23 cellular contexts compared by ENCODE assay signal in genomic region chr18:41899535-41899934, GRCh38. TPM values are rescaled to one million over a fixed set of nuclear protein-coding genes. Genes with fewer than 3 reads are reported as not detected.
A peak's percentile ranks its signal among the peaks of the same experiment; 100 is the strongest.
DNase-seq lines count a peak whose midpoint lies in the region; ATAC-seq, FAIRE-seq and TF ChIP-seq lines count a peak whose summit lies in the region.
"Had no signal": no experiment of that assay in that cellular context is flagged by ENCODE, and none has a peak within 500 bp of the region (broad histone marks: within the 10 kb centered on the region; RNA-seq: fewer than 3 reads in every experiment).

No MANE protein-coding gene starts in this region.

- H2BK15ac ChIP-seq in H9 (ENCODE audit: low read depth, low read length) = no peak overlapping the region

- H4K5ac ChIP-seq in H9 (ENCODE audit: insufficient read length, low read depth, low read length) = no peak overlapping the region

- no CpG with 5 or more reads among the region's 2 CpGs for WGBS in H9 (ENCODE audit: extremely low coverage, insufficient read length, low lambda C conversion rate)

- no peak overlapping the region for H4K91ac ChIP-seq in H9 (ENCODE audit: insufficient read length, low read depth, low read length)

- H4K20me1 ChIP-seq in H9 (ENCODE audit: control insufficient read depth, insufficient read depth, insufficient read length) = no peaks in the 10 kb centered on the region

- H3K27me3 ChIP-seq in BE2C = no peaks in the 10 kb centered on the region
- H3K27me3 ChIP-seq in H9 (ENCODE audit: insufficient read depth, low read length) = no peaks in the 10 kb centered on the region
- H3K27me3 ChIP-seq in left lung = no peaks in the 10 kb centered on the region
- H3K27me3 ChIP-seq: transverse colon had no signal

- H3K23me2 ChIP-seq in H9 (ENCODE audit: insufficient read length, low read depth, low read length, poor library complexity, severe bottlenecking) = no peaks in the 10 kb centered on the region

- H3K56ac ChIP-seq in H9 (ENCODE audit: insufficient read length, low read depth, low read length) = no peak overlapping the region

- H2AFZ ChIP-seq in H9 (ENCODE audit: low read length) = no peak overlapping the region

- H3K4me2 ChIP-seq in H9 (ENCODE audit: insufficient read depth, insufficient read length, low read length) = no peak overlapping the region
- H3K4me2 ChIP-seq: KMS-11 had no signal

- TF ChIP-seq POLR2A in H54 (IDR thresholded peaks at IDR 0.05; ENCODE audit: low read depth, low read length) = no peak

- H2BK120ac ChIP-seq in H9 (ENCODE audit: low read depth, low read length, poor library complexity, severe bottlenecking) = no peak overlapping the region

- DNase-seq in BE2C (no peak), H9 (no peak), OCI-M1 (lab: John Stamatoyannopoulos, UW) (peak; percentile 22), epithelial cell of esophagus (ENCODE audit: low read depth) (peak; percentile 41), H54 (ENCODE audit: insufficient read length, low spot score) (no peak), left lung (no peak)
- DNase-seq: activated naive CD8-positive, alpha-beta T cell treated with anti-CD3 and anti-CD28 coated beads, Interleukin-2, amount 10 ng/mL, durations not matched to agents 7 days and 5 days; Calu3; dermis blood vessel endothelial cell; erythroblast; GF-D8; left colon; NCI-H1105 treated with DMSO at 0.1 percent for 48 hours; NCI-H2171 treated with DMSO at 0.1 percent for 48 hours; stimulated activated CD4-positive, alpha-beta T cell treated with anti-CD3 and anti-CD28 coated beads, Interleukin-2, amount 100 ng/mL, for 24 hours; stimulated activated naive CD4-positive, alpha-beta T cell treated with Interleukin-2 at 50 U/mL for 16 hours; transverse colon had no signal

- no peak overlapping the region for H4K8ac ChIP-seq in H9 (replicated peaks; ENCODE audit: insufficient read length, low read depth, low read length)

- no peaks in the 10 kb centered on the region for H3K9me3 ChIP-seq in BE2C
- peaks cover 7% of the 10 kb centered on the region for H3K9me3 ChIP-seq in H9 (ENCODE audit: control insufficient read depth, low read depth, low read length)
- no peaks in the 10 kb centered on the region for H3K9me3 ChIP-seq in left lung
- H3K9me3 ChIP-seq: prostate gland, transverse colon had no signal

- FAIRE-seq in H54 (lab: Jason Lieb, UNC) = no peak
- FAIRE-seq: GM12892 had no signal

- no peak overlapping the region for H3K18ac ChIP-seq in H9 (ENCODE audit: insufficient read length, low read depth, low read length)

- no peak overlapping the region for H2BK12ac ChIP-seq in H9 (ENCODE audit: insufficient read length, low read depth, low read length)

- intact Hi-C loops in left lung (cut with DNase I) = no loop called here

- H3K9me3 Mint-ChIP-seq in H9 = peaks cover 16 to 21% of the 10 kb centered on the region in 2 experiments
- H3K9me3 Mint-ChIP-seq: activated naive CD8-positive, alpha-beta T cell treated with anti-CD3 and anti-CD28 coated beads, Interleukin-2, amount 10 ng/mL, durations not matched to agents 7 days and 5 days had no signal

- H3K14ac ChIP-seq in H9 (ENCODE audit: insufficient read depth, low read length) = no peak overlapping the region

- H3K79me2 ChIP-seq in H9 (ENCODE audit: insufficient read depth, low read length) = no peaks in the 10 kb centered on the region

- TF ChIP-seq CTCF in BE2C (IDR thresholded peaks at IDR 0.05; ENCODE audit: low read depth, low read length) (0 out of 2 replicates have a peak, but pooled peaks have one; percentile 3), H9 (conservative IDR thresholded peaks at IDR 0.05) (peak; percentile 24; the same call in 1 of the 3 replicates), epithelial cell of esophagus (IDR thresholded peaks at IDR 0.05; ENCODE audit: insufficient read depth, low read depth, low read length, missing control alignments) (peak; percentile 40), left lung (IDR thresholded peaks at IDR 0.05) (no peak)

- no peak overlapping the region for H3T11ph ChIP-seq in H9 (ENCODE audit: low read length)

- H3K79me1 ChIP-seq in H9 (ENCODE audit: insufficient read depth, low read depth, low read length, poor library complexity, severe bottlenecking) = no peaks in the 10 kb centered on the region

- H3K4me3 ChIP-seq in BE2C (ENCODE audit: low read depth, low read length) (no peak overlapping the region), epithelial cell of esophagus (ENCODE audit: low read length) (no peak overlapping the region), left lung (no peak overlapping the region)
- H3K4me3 ChIP-seq: prostate gland, transverse colon had no signal

- peaks cover 11 to 22% (median 15%) of the 10 kb centered on the region in 3 experiments for H3K36me3 Mint-ChIP-seq in H9 (ENCODE audit: insufficient read depth in 1 of 3, low read depth in 3 of 3)
- H3K36me3 Mint-ChIP-seq: activated naive CD8-positive, alpha-beta T cell treated with anti-CD3 and anti-CD28 coated beads, Interleukin-2, amount 10 ng/mL, durations not matched to agents 7 days and 5 days; brain had no signal

- no peak overlapping the region for H2AK5ac ChIP-seq in H9 (ENCODE audit: insufficient read length, low read length)

- no peak overlapping the region for H3K27ac ChIP-seq in H9 (ENCODE audit: insufficient read length, low read depth, low read length)
- H3K27ac ChIP-seq in left lung = no peak overlapping the region
- H3K27ac ChIP-seq: KMS-11, prostate gland, transverse colon had no signal

- peaks cover 6 to 16% of the 10 kb centered on the region in 2 experiments for H3K4me1 Mint-ChIP-seq in H9
- H3K4me1 Mint-ChIP-seq: activated naive CD8-positive, alpha-beta T cell treated with anti-CD3 and anti-CD28 coated beads, Interleukin-2, amount 10 ng/mL, durations not matched to agents 7 days and 5 days; brain had no signal

- no peak overlapping the region for H3K4ac ChIP-seq in H9 (ENCODE audit: low read depth, low read length)

- H3K23ac ChIP-seq in H9 (ENCODE audit: insufficient read length, low read depth, low read length) = no peak overlapping the region

- H3K4me1 ChIP-seq in BE2C (no peaks in the 10 kb centered on the region), H9 (ENCODE audit: insufficient read depth, low read length) (no peaks in the 10 kb centered on the region; the same call in 1 of the 2 replicates), left lung (no peaks in the 10 kb centered on the region)
- H3K4me1 ChIP-seq: prostate gland, transverse colon had no signal

- no peak for ATAC-seq in HG02973 (IDR thresholded peaks at IDR 0.05; ENCODE audit: unreplicated experiment)
- ATAC-seq in GM18502 (IDR thresholded peaks at IDR 0.05; ENCODE audit: poor library complexity, unreplicated experiment) = no peak
- no peak for ATAC-seq in left lung
- ATAC-seq: left colon had no signal

- no peak overlapping the region for H3K9ac ChIP-seq in H9 (ENCODE audit: extremely low read depth, insufficient read length, low read length)
- H3K9ac ChIP-seq: KMS-11 had no signal

- H3K27ac Mint-ChIP-seq in H9 = no peak overlapping the region
- H3K27ac Mint-ChIP-seq: activated naive CD8-positive, alpha-beta T cell treated with anti-CD3 and anti-CD28 coated beads, Interleukin-2, amount 10 ng/mL, durations not matched to agents 7 days and 5 days; brain had no signal

- no peak overlapping the region for H2BK20ac ChIP-seq in H9 (ENCODE audit: low read depth, low read length, poor library complexity, severe bottlenecking)

- no peaks in the 10 kb centered on the region for H3K36me3 ChIP-seq in BE2C
- H3K36me3 ChIP-seq in left lung = no peaks in the 10 kb centered on the region
- H3K36me3 ChIP-seq: prostate gland, transverse colon had no signal

- no peaks in the 10 kb centered on the region for H3K27me3 Mint-ChIP-seq in H9 (ENCODE audit: low read depth)
- H3K27me3 Mint-ChIP-seq: brain had no signal

- no peak overlapping the region for H3K4me3 Mint-ChIP-seq in H9
- H3K4me3 Mint-ChIP-seq: activated naive CD8-positive, alpha-beta T cell treated with anti-CD3 and anti-CD28 coated beads, Interleukin-2, amount 10 ng/mL, durations not matched to agents 7 days and 5 days; brain had no signal

- no peak overlapping the region for H2BK5ac ChIP-seq in H9 (ENCODE audit: insufficient read length, low read length)

RNA-seq across cellular contexts. Expression of gene PIK3C3, which starts 55.5 kb away (rescaled TPM):
- polyA plus RNA-seq in BE2C (2012; ENCODE audit: insufficient read depth, insufficient read length, low read depth) = 14.5 TPM
- total RNA-seq in H9 (2021) (48.8 and 52.4 TPM in 2 replicates), left lung (10 to 100 TPM; 40.3 to 47.1 TPM)

Comparison
In these comparisons a context has a peak if more than half of its experiments do, and no peak if none do; other contexts are left out.
1. DNase-seq: peak in OCI-M1 (single experiment) and epithelial cell of esophagus (single experiment); none in BE2C (single experiment), H9 (single experiment), H54 (single experiment) and left lung (0 of 2).
2. CTCF ChIP-seq: peak in BE2C (single experiment), H9 (single experiment) and epithelial cell of esophagus (single experiment); none in left lung (0 of 2).